27 cellular contexts compared by ENCODE assay signal in the genomic region with DNA sequence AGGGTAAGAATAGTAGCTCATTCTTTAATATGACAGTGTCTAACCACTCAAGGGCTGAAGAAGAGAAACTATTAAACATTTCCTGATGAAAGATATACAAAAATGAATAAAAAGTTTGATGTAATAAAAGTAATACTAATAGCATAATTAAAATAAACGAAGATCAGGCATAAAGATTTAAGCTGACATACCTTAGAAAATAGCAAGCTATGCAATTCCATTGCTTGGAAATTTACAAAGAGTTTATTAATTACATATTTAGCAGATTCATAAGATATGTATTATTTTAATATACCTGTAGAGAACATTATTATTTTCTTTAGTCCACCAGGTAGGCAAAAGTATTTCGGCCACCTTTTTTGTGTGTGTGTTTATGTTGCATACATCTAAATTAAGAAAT.
"Had no signal": no experiment of that assay in that cellular context is flagged by ENCODE, and none has a peak within 500 bp of the region (broad histone marks: within the 10 kb centered on the region; RNA-seq: fewer than 3 reads in every experiment).

No MANE protein-coding gene starts in this region.

- H3K4me3 ChIP-seq: stomach, suprapubic skin, testis, thoracic aorta, thyroid gland, tibial artery, tibial nerve, transverse colon, upper lobe of left lung, upper lobe of right lung, uterus, vagina had no signal

- FAIRE-seq: urothelium cell line had no signal

- H3K27me3 ChIP-seq: stomach, suprapubic skin, testis, thyroid gland, tibial artery, tibial nerve, transverse colon, upper lobe of left lung, upper lobe of right lung, uterus, vagina had no signal

- H3K4me1 ChIP-seq: suprapubic skin, testis, thyroid gland, tibial nerve, upper lobe of left lung, upper lobe of right lung, uterus, vagina had no signal

- H3K27ac ChIP-seq: stomach, suprapubic skin, testis, thoracic aorta, thyroid gland, tibial artery, tibial nerve, transverse colon, upper lobe of left lung, upper lobe of right lung, uterus, vagina had no signal

- DNase-seq: stimulated activated CD4-positive, alpha-beta T cell treated with anti-CD3 and anti-CD28 coated beads, Interleukin-2, amount 100 ng/mL, for 48 hours; stimulated activated CD4-positive, alpha-beta T cell treated with anti-CD3 and anti-CD28 coated beads, Interleukin-4, amount 100 ng/mL, for 1 hour; stimulated activated CD4-positive, alpha-beta T cell treated with anti-CD3 and anti-CD28 coated beads, Interleukin-4, amount 100 ng/mL, for 24 hours; stimulated activated CD4-positive, alpha-beta T cell treated with anti-CD3 and anti-CD28 coated beads, Interleukin-4, amount 100 ng/mL, for 4 hours; stimulated activated CD8-positive, alpha-beta memory T cell treated with anti-CD3 and anti-CD28 coated beads, Interleukin-4, amount 100 ng/mL, for 48 hours; stimulated activated naive B cell treated with anti-CD40 and anti-IgM and Interleukin-4, amounts not matched to agents 10 μg/mL and 1 μg/mL and 100 μg/mL, for 72 hours; stimulated activated naive CD4-positive, alpha-beta T cell; stimulated activated naive CD4-positive, alpha-beta T cell treated with Interleukin-2 at 50 U/mL for 16 hours; stimulated activated naive CD8-positive, alpha-beta T cell treated with anti-CD3 and anti-CD28 coated beads, Interleukin-15, amount 100 ng/mL, for 72 hours; stimulated activated naive CD8-positive, alpha-beta T cell treated with anti-CD3 and anti-CD28 coated beads, Interleukin-15, Interleukin-2, amounts not matched to agents 100 U/mL and 50 U/mL, for 24 hours; stomach; substantia nigra; testis; thyroid gland; tibial artery; transverse colon; trophoblast cell; upper lobe of left lung; upper lobe of right lung; uterus had no signal

- ATAC-seq: stimulated activated effector memory CD8-positive, alpha-beta T cell treated with anti-CD3 and anti-CD28 coated beads, Interleukin-12 subunit alpha, Interleukin-12 subunit beta, amount 100 ng/mL, for 72 hours; stimulated activated memory B cell treated with anti-CD40 and anti-IgM and Interleukin-4, amounts not matched to agents 10 μg/mL and 1 μg/mL and 100 μg/mL, for 72 hours; stimulated activated naive B cell treated with anti-CD40 and anti-IgM and Interleukin-4, amounts not matched to agents 10 μg/mL and 1 μg/mL and 100 μg/mL, for 72 hours; stimulated activated naive CD8-positive, alpha-beta T cell treated with anti-CD3 and anti-CD28 coated beads, Interleukin-15, amount 100 ng/mL, for 72 hours; stimulated activated naive CD8-positive, alpha-beta T cell treated with anti-CD3 and anti-CD28 coated beads, Interleukin-15, Interleukin-2, amounts not matched to agents 100 U/mL and 50 U/mL, for 24 hours; upper lobe of right lung had no signal

- H3K9me3 ChIP-seq: stomach, suprapubic skin, testis, thoracic aorta, thyroid gland, tibial artery, tibial nerve, transverse colon, upper lobe of left lung, upper lobe of right lung, uterus, vagina had no signal

- H3K36me3 ChIP-seq: stomach, suprapubic skin, thoracic aorta, thyroid gland, tibial artery, tibial nerve, transverse colon, upper lobe of left lung, upper lobe of right lung, uterus, vagina had no signal
